10 cellular contexts compared by ENCODE assay signal in genomic region chr4:149676076-149676475, GRCh38.
DNase-seq lines count a peak whose midpoint lies in the region; ATAC-seq lines count a peak whose summit lies in the region.
"Had no signal": no experiment of that assay in that cellular context is flagged by ENCODE, and none has a peak within 500 bp of the region (broad histone marks: within the 10 kb centered on the region; RNA-seq: fewer than 3 reads in every experiment).

No MANE protein-coding gene starts in this region.

- DNase-seq in SKM-1 treated with dmso at 0.1 percent for 144 hours (lab: John Stamatoyannopoulos, UW; ENCODE audit: unreplicated experiment), result peak; percentile 17
- DNase-seq in SKM-1 (lab: John Stamatoyannopoulos, UW; ENCODE audit: unreplicated experiment), result no peak
- no peak for DNase-seq in activated naive CD4-positive, alpha-beta T cell treated with Interleukin-2 at 50 U/mL for 16 hours
- DNase-seq in T-helper 17 cell, result no peak
- DNase-seq in HK-2 (ENCODE audit: unreplicated experiment), result no peak
- no peak for DNase-seq in T1000 (lab: John Stamatoyannopoulos, UW)
- DNase-seq: left ventricle myocardium superior, NCI-H1436 had no signal

- H3K9me3 ChIP-seq in T-helper 17 cell (ENCODE audit: control insufficient read depth, low read length, poor library complexity, severe bottlenecking), result no peaks in the 10 kb centered on the region

- ATAC-seq in HG02759 (IDR thresholded peaks at IDR 0.05; ENCODE audit: unreplicated experiment) (peak; percentile 60), HG03460 (IDR thresholded peaks at IDR 0.05; ENCODE audit: unreplicated experiment) (peak; percentile 70), T-helper 17 cell (no peak)
- ATAC-seq: left ventricle myocardium superior had no signal

- H3K4me3 Mint-ChIP-seq in T-helper 17 cell, result no peak overlapping the region

- H3K27me3 Mint-ChIP-seq in T-helper 17 cell, result no peaks in the 10 kb centered on the region

- no peaks in the 10 kb centered on the region for H3K36me3 Mint-ChIP-seq in T-helper 17 cell (ENCODE audit: low read depth)

- no peaks in the 10 kb centered on the region for H3K4me1 Mint-ChIP-seq in T-helper 17 cell

- H3K27ac Mint-ChIP-seq in T-helper 17 cell, result no peak overlapping the region
